1 cellular context compared by ENCODE assay signal in the genomic region with DNA sequence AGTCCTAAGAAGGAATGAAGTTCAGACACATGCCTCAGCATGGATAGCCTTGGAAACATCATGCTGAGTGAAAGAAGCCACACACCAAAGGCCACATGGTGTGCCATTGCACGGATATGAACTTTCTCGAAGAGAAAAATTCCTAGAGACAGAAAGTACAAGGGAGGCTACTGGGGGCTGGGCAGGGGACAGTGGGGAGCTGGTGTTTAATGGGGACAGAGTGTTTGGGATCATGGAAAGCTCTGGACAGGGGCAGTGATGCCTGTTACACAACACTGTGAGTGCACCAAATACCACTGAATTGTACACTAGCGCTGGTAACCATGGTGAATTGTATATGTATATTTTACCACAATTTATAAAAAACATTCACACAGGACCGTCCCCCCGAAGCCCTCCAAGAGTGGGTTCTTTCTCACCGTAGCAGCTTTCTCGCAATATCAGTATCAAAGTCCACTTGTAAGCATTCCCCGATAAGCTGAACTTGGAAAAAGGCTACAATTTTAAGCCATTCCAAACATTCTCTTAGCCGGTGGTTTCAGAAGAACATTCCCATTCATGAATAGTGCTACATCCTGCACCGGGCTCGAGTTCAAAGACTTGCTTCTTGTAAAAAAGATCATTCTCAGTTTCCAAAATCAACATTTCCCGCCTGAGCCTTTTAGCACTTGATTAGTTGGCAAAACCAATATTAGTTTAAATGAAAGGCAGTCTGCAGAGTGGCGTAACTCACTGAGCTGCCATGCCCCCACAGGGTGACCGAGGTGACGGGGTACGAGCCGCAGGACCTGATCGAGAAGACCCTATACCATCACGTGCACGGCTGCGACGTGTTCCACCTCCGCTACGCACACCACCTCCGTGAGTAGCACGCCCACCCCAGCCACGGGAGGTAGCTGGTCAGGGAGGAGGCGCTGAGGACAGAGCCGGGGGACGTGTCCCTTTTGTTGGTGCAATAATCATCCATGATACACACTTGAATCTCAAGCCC.
TF ChIP-seq lines count a peak whose summit lies in the region.

No MANE protein-coding gene starts in this region.

TF ChIP-seq in HepG2, 621 proteins besides CTCF, POLR2A, EP300 and RAD21 (continued from another document and continues in another):
- TF ChIP-seq ZNF207 (IDR thresholded peaks at IDR 0.05; ENCODE audit: borderline replicate concordance) = no peak
- no peak for TF ChIP-seq U2AF1 (optimal IDR thresholded peaks at IDR 0.05; ENCODE audit: low read depth, low read length)
- peak; percentile 88 for TF ChIP-seq RXRA (CRISPR knock-in tag; IDR thresholded peaks at IDR 0.05)
- TF ChIP-seq, protein P1, sequence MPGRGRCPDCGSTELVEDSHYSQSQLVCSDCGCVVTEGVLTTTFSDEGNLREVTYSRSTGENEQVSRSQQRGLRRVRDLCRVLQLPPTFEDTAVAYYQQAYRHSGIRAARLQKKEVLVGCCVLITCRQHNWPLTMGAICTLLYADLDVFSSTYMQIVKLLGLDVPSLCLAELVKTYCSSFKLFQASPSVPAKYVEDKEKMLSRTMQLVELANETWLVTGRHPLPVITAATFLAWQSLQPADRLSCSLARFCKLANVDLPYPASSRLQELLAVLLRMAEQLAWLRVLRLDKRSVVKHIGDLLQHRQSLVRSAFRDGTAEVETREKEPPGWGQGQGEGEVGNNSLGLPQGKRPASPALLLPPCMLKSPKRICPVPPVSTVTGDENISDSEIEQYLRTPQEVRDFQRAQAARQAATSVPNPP (CRISPR knock-in tag; IDR thresholded peaks at IDR 0.05) = no peak
- no peak for TF ChIP-seq DMAP1 (CRISPR knock-in tag; IDR thresholded peaks at IDR 0.05)
- TF ChIP-seq FOSL1 (CRISPR knock-in tag; IDR thresholded peaks at IDR 0.05; ENCODE audit: borderline replicate concordance) = no peak
- peak; percentile 84; the same call in 1 of the 2 replicates for TF ChIP-seq NCOR1 (IDR thresholded peaks at IDR 0.05; ENCODE audit: borderline replicate concordance, low read length)
- TF ChIP-seq IRX3 (CRISPR knock-in tag; IDR thresholded peaks at IDR 0.05; ENCODE audit: borderline replicate concordance, low read depth) = no peak
- TF ChIP-seq, protein P2, sequence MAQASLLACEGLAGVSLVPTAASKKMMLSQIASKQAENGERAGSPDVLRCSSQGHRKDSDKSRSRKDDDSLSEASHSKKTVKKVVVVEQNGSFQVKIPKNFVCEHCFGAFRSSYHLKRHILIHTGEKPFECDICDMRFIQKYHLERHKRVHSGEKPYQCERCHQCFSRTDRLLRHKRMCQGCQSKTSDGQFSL (CRISPR knock-in tag; IDR thresholded peaks at IDR 0.05) = no peak; the same call in 1 of the 2 replicates
- TF ChIP-seq, protein P3, sequence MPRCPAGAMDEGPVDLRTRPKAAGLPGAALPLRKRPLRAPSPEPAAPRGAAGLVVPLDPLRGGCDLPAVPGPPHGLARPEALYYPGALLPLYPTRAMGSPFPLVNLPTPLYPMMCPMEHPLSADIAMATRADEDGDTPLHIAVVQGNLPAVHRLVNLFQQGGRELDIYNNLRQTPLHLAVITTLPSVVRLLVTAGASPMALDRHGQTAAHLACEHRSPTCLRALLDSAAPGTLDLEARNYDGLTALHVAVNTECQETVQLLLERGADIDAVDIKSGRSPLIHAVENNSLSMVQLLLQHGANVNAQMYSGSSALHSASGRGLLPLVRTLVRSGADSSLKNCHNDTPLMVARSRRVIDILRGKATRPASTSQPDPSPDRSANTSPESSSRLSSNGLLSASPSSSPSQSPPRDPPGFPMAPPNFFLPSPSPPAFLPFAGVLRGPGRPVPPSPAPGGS (CRISPR knock-in tag; IDR thresholded peaks at IDR 0.05) = no peak
- peak; percentile 94 for TF ChIP-seq TCF7 (IDR thresholded peaks at IDR 0.05; ENCODE audit: low read depth)
- peak; percentile 67 for TF ChIP-seq CEBPG (CRISPR knock-in tag; IDR thresholded peaks at IDR 0.05)
- TF ChIP-seq ZNF17 (CRISPR knock-in tag; IDR thresholded peaks at IDR 0.05) = no peak
- TF ChIP-seq, protein P4, sequence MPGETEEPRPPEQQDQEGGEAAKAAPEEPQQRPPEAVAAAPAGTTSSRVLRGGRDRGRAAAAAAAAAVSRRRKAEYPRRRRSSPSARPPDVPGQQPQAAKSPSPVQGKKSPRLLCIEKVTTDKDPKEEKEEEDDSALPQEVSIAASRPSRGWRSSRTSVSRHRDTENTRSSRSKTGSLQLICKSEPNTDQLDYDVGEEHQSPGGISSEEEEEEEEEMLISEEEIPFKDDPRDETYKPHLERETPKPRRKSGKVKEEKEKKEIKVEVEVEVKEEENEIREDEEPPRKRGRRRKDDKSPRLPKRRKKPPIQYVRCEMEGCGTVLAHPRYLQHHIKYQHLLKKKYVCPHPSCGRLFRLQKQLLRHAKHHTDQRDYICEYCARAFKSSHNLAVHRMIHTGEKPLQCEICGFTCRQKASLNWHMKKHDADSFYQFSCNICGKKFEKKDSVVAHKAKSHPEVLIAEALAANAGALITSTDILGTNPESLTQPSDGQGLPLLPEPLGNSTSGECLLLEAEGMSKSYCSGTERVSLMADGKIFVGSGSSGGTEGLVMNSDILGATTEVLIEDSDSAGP (CRISPR knock-in tag; IDR thresholded peaks at IDR 0.05; ENCODE audit: borderline replicate concordance) = 0 out of 2 replicates have a peak, but pooled peaks have one; percentile 40
- TF ChIP-seq, protein P5, sequence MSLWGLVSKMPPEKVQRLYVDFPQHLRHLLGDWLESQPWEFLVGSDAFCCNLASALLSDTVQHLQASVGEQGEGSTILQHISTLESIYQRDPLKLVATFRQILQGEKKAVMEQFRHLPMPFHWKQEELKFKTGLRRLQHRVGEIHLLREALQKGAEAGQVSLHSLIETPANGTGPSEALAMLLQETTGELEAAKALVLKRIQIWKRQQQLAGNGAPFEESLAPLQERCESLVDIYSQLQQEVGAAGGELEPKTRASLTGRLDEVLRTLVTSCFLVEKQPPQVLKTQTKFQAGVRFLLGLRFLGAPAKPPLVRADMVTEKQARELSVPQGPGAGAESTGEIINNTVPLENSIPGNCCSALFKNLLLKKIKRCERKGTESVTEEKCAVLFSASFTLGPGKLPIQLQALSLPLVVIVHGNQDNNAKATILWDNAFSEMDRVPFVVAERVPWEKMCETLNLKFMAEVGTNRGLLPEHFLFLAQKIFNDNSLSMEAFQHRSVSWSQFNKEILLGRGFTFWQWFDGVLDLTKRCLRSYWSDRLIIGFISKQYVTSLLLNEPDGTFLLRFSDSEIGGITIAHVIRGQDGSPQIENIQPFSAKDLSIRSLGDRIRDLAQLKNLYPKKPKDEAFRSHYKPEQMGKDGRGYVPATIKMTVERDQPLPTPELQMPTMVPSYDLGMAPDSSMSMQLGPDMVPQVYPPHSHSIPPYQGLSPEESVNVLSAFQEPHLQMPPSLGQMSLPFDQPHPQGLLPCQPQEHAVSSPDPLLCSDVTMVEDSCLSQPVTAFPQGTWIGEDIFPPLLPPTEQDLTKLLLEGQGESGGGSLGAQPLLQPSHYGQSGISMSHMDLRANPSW (CRISPR knock-in tag; IDR thresholded peaks at IDR 0.05; ENCODE audit: borderline replicate concordance) = no peak
- no peak for TF ChIP-seq ZNF781 (CRISPR knock-in tag; IDR thresholded peaks at IDR 0.05; ENCODE audit: borderline replicate concordance, not compliant biosample characterization)
- 0 out of 2 replicates have a peak, but pooled peaks have one; percentile 27 for TF ChIP-seq ZNF543 (CRISPR knock-in tag; IDR thresholded peaks at IDR 0.05)
- no peak for TF ChIP-seq ZNF660 (CRISPR knock-in tag; IDR thresholded peaks at IDR 0.05; ENCODE audit: borderline replicate concordance, low read depth)
- no peak for TF ChIP-seq ZNF670 (CRISPR knock-in tag; IDR thresholded peaks at IDR 0.05; ENCODE audit: borderline replicate concordance)
- TF ChIP-seq ZNF350 (CRISPR knock-in tag; IDR thresholded peaks at IDR 0.05; ENCODE audit: borderline replicate concordance, low read depth) = no peak; the same call in 1 of the 2 replicates
- TF ChIP-seq ZBTB42 (CRISPR knock-in tag; IDR thresholded peaks at IDR 0.05) = no peak
- TF ChIP-seq SRSF9 (IDR thresholded peaks at IDR 0.05; ENCODE audit: borderline replicate concordance, insufficient read depth, low read depth, low read length, poor library complexity, severe bottlenecking) = no peak
- no peak for TF ChIP-seq ZNF713 (CRISPR knock-in tag; IDR thresholded peaks at IDR 0.05)
- TF ChIP-seq MTF2 (CRISPR knock-in tag; IDR thresholded peaks at IDR 0.05; ENCODE audit: borderline replicate concordance) = no peak
- peak; percentile 69 for TF ChIP-seq ASH2L (IDR thresholded peaks at IDR 0.05; ENCODE audit: insufficient read length, low read depth, low read length)
- TF ChIP-seq HHEX (CRISPR knock-in tag; IDR thresholded peaks at IDR 0.05) = peak; percentile 87; the same call in 1 of the 2 replicates
- peak; percentile 34; the same call in 1 of the 2 replicates for TF ChIP-seq RXRB (CRISPR knock-in tag; IDR thresholded peaks at IDR 0.05; ENCODE audit: borderline replicate concordance)
- no peak; the same call in 1 of the 2 replicates for TF ChIP-seq TCF7L2 (IDR thresholded peaks at IDR 0.05; ENCODE audit: low read depth, low read length)
- TF ChIP-seq KDM2A (CRISPR knock-in tag; IDR thresholded peaks at IDR 0.05; ENCODE audit: borderline replicate concordance, low read depth) = peak; percentile 25; the same call in 1 of the 2 replicates
- peak; percentile 54 for TF ChIP-seq SAP130 (CRISPR knock-in tag; IDR thresholded peaks at IDR 0.05; ENCODE audit: low read depth)
- TF ChIP-seq ZNF629 (CRISPR knock-in tag; conservative IDR thresholded peaks at IDR 0.05) = 0 out of 2 replicates have a peak, but pooled peaks have one; percentile 22
- no peak for TF ChIP-seq KMT2A (CRISPR knock-in tag; IDR thresholded peaks at IDR 0.05)
- TF ChIP-seq, protein P6, sequence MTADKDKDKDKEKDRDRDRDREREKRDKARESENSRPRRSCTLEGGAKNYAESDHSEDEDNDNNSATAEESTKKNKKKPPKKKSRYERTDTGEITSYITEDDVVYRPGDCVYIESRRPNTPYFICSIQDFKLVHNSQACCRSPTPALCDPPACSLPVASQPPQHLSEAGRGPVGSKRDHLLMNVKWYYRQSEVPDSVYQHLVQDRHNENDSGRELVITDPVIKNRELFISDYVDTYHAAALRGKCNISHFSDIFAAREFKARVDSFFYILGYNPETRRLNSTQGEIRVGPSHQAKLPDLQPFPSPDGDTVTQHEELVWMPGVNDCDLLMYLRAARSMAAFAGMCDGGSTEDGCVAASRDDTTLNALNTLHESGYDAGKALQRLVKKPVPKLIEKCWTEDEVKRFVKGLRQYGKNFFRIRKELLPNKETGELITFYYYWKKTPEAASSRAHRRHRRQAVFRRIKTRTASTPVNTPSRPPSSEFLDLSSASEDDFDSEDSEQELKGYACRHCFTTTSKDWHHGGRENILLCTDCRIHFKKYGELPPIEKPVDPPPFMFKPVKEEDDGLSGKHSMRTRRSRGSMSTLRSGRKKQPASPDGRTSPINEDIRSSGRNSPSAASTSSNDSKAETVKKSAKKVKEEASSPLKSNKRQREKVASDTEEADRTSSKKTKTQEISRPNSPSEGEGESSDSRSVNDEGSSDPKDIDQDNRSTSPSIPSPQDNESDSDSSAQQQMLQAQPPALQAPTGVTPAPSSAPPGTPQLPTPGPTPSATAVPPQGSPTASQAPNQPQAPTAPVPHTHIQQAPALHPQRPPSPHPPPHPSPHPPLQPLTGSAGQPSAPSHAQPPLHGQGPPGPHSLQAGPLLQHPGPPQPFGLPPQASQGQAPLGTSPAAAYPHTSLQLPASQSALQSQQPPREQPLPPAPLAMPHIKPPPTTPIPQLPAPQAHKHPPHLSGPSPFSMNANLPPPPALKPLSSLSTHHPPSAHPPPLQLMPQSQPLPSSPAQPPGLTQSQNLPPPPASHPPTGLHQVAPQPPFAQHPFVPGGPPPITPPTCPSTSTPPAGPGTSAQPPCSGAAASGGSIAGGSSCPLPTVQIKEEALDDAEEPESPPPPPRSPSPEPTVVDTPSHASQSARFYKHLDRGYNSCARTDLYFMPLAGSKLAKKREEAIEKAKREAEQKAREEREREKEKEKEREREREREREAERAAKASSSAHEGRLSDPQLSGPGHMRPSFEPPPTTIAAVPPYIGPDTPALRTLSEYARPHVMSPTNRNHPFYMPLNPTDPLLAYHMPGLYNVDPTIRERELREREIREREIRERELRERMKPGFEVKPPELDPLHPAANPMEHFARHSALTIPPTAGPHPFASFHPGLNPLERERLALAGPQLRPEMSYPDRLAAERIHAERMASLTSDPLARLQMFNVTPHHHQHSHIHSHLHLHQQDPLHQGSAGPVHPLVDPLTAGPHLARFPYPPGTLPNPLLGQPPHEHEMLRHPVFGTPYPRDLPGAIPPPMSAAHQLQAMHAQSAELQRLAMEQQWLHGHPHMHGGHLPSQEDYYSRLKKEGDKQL (CRISPR knock-in tag; IDR thresholded peaks at IDR 0.05; ENCODE audit: low read depth) = peak; percentile 67; the same call in 1 of the 2 replicates
- TF ChIP-seq ZIK1 (CRISPR knock-in tag; IDR thresholded peaks at IDR 0.05; ENCODE audit: borderline replicate concordance, low read depth) = 0 out of 2 replicates have a peak, but pooled peaks have one; percentile 16
- TF ChIP-seq MEIS1 (CRISPR knock-in tag; IDR thresholded peaks at IDR 0.05; ENCODE audit: borderline replicate concordance) = no peak
- TF ChIP-seq ZNF589 (CRISPR knock-in tag; conservative IDR thresholded peaks at IDR 0.05) = no peak
- TF ChIP-seq TBX3 (IDR thresholded peaks at IDR 0.05; ENCODE audit: borderline replicate concordance) = peak; percentile 95; the same call in 1 of the 2 replicates
- TF ChIP-seq ISX (CRISPR knock-in tag; conservative IDR thresholded peaks at IDR 0.05) = no peak
- TF ChIP-seq BORCS8-MEF2B (CRISPR knock-in tag; IDR thresholded peaks at IDR 0.05) = no peak
- TF ChIP-seq, protein P7, sequence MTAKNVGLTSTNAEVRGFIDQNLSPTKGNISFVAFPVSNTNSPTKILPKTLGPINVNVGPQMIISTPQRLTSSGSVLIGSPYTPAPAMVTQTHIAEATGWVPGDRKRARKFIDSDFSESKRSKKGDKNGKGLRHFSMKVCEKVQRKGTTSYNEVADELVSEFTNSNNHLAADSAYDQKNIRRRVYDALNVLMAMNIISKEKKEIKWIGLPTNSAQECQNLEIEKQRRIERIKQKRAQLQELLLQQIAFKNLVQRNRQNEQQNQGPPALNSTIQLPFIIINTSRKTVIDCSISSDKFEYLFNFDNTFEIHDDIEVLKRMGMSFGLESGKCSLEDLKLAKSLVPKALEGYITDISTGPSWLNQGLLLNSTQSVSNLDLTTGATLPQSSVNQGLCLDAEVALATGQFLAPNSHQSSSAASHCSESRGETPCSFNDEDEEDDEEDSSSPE (CRISPR knock-in tag; IDR thresholded peaks at IDR 0.05) = peak; percentile 65; the same call in 1 of the 2 replicates
- TF ChIP-seq YEATS2 (CRISPR knock-in tag; IDR thresholded peaks at IDR 0.05; ENCODE audit: borderline replicate concordance) = no peak
- TF ChIP-seq, protein P8, sequence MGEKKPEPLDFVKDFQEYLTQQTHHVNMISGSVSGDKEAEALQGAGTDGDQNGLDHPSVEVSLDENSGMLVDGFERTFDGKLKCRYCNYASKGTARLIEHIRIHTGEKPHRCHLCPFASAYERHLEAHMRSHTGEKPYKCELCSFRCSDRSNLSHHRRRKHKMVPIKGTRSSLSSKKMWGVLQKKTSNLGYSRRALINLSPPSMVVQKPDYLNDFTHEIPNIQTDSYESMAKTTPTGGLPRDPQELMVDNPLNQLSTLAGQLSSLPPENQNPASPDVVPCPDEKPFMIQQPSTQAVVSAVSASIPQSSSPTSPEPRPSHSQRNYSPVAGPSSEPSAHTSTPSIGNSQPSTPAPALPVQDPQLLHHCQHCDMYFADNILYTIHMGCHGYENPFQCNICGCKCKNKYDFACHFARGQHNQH (CRISPR knock-in tag; IDR thresholded peaks at IDR 0.05) = 0 out of 2 replicates have a peak, but pooled peaks have one; percentile 27
